In the genomic region with DNA sequence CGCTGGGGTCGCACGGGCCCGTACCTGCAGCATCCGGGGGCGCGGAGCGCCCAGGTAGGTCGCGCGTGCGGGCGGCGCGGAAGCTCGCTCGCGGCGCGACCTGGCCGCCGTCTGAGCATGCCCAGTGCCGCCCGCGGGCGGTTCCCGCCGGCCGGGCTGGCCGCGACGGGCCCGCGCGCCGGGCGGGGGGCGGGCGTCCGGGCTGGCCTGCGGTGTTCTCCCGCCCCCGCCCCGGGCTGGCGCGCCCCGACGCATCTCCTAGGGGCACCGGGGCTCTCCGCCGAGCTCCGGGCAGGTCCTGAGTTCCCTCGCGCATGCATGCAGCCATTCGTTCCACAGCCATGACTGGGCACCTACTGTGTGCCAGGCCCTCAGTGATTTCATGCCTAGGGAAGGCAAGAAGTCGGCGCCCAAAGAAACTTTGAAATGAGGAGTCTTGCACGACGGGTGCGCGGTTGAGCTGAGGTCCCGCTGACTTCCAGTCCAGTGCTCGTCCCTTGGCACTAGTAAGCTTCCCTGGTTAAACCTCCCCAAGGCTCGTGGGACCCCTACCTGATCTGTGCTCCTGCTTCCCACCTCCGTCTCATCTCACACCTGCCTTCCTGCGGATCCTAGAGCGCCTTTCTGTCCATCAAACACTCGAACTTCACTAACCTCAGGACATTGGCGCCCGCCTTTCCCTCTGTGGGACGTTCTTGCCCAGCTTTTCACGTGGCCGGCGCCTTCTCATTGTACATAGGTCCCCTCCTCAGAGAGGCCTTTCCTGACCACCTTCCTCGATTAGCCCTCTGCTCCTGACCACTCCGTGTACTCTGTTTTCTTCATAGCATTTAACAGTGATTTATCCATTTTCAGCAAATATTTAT, we compare ENCODE assay signal across 8 cellular contexts. TPM values are rescaled to one million over a fixed set of nuclear protein-coding genes. Genes with fewer than 3 reads are reported as not detected.
DNase-seq lines count a peak whose midpoint lies in the region; ATAC-seq and TF ChIP-seq lines count a peak whose summit lies in the region.

TSS of gene PTPN3 (minus strand) at position 113 of the 866 bp plus-strand sequence. CDS start 34,873 bp downstream, outside the sequence.

- no peak for TF ChIP-seq CTCF in gastrocnemius medialis (IDR thresholded peaks at IDR 0.05 in 4 of 5, conservative IDR thresholded peaks at IDR 0.05 in 1 of 5)

- peaks cover 0 to 2% (median 0%) of the 10 kb centered on the region in 3 donors for H3K27me3 ChIP-seq in gastrocnemius medialis

- H3K4me1 Mint-ChIP-seq in T-helper 17 cell = peaks cover 5% of the 10 kb centered on the region

- H3K4me3 ChIP-seq in gastrocnemius medialis = peak within 1 kb of the TSS; percentile 44 to 65 (median 60)

- peak within 1 kb of the TSS; percentile 75 to 87 (median 84) for H3K27ac ChIP-seq in gastrocnemius medialis

- DNase-seq in NCI-H2196 (lab: John Stamatoyannopoulos, UW; ENCODE audit: unreplicated experiment) = peak; percentile 59
- DNase-seq in NCI-H2196 treated with DMSO at 0.1 percent for 48 hours (lab: John Stamatoyannopoulos, UW; ENCODE audit: unreplicated experiment) = no peak
- no peak for DNase-seq in T-helper 17 cell
- DNase-seq in left cardiac atrium = peak; percentile 39
- DNase-seq in gastrocnemius medialis = no peak
- no peak for DNase-seq in occipital lobe (lab: John Stamatoyannopoulos, UW)
- no peak for DNase-seq in cerebellar cortex (ENCODE audit: low spot score)

- peak; percentile 61 to 74 for TF ChIP-seq POLR2A in gastrocnemius medialis (IDR thresholded peaks at IDR 0.05)

- H3K27ac Mint-ChIP-seq in T-helper 17 cell = no peak within 1 kb of the TSS

- intact Hi-C loops in left cardiac atrium (cut with DNase I) = no loop called here
- intact Hi-C loops in gastrocnemius medialis (cut with DNase I; ENCODE audit: low total_unique reads) = no loop called here

- in situ Hi-C loops in gastrocnemius medialis (cut with MboI; ENCODE audit: low sequenced_read_pairs in 4 of 4) = no loop called here

- peaks cover 8 to 24% of the 10 kb centered on the region in 2 donors for H3K4me1 ChIP-seq in gastrocnemius medialis

- H3K4me3 Mint-ChIP-seq in T-helper 17 cell = peak within 1 kb of the TSS; percentile 57

- no peaks in the 10 kb centered on the region for H3K36me3 ChIP-seq in gastrocnemius medialis

- peaks cover 3% of the 10 kb centered on the region for H3K36me3 Mint-ChIP-seq in T-helper 17 cell (ENCODE audit: low read depth)

- H3K9me3 ChIP-seq in T-helper 17 cell (ENCODE audit: control insufficient read depth, low read length, poor library complexity, severe bottlenecking) (no peaks in the 10 kb centered on the region), gastrocnemius medialis (no peaks in the 10 kb centered on the region)

- peaks cover 76% of the 10 kb centered on the region for H3K27me3 Mint-ChIP-seq in T-helper 17 cell

- ATAC-seq in T-helper 17 cell (no peak), left cardiac atrium (peak; percentile 49 to 55), gastrocnemius medialis (peak; percentile 73 to 76), GM21529 (IDR thresholded peaks at IDR 0.05; ENCODE audit: unreplicated experiment) (no peak)

RNA-seq across cellular contexts. Expression of gene PTPN3, which starts in this region (rescaled TPM):
- total RNA-seq in T-helper 17 cell (not detected), left cardiac atrium (1 to 10 TPM; 6.8 to 8.5 TPM), gastrocnemius medialis (100 to 1,000 TPM in 2 of 4 donors, 10 to 100 TPM in 2; 15.6 to 305 (median 82.2) TPM), occipital lobe (5.3 TPM)

Comparison
In these comparisons a context has a peak if more than half of its experiments do, and no peak if none do; other contexts are left out.
1. DNase-seq: peak in NCI-H2196 (single experiment) and left cardiac atrium (single experiment); none in NCI-H2196 treated with DMSO at 0.1 percent for 48 hours (single experiment), T-helper 17 cell (0 of 3), gastrocnemius medialis (0 of 2), occipital lobe (single experiment) and cerebellar cortex (single experiment).
2. ATAC-seq: peak in left cardiac atrium (2 of 2) and gastrocnemius medialis (2 of 2); none in T-helper 17 cell (single experiment) and GM21529 (single experiment).